Comparison of ENCODE assay signal across 22 cellular contexts in genomic region chr21:29307718-29308455, GRCh38. TPM values are rescaled to one million over a fixed set of nuclear protein-coding genes. Genes with fewer than 3 reads are reported as not detected.
A peak's percentile ranks its signal among the peaks of the same experiment; 100 is the strongest.
DNase-seq lines count a peak whose midpoint lies in the region; ATAC-seq and TF ChIP-seq lines count a peak whose summit lies in the region.
"Had no signal": no experiment of that assay in that cellular context is flagged by ENCODE, and none has a peak within 500 bp of the region (broad histone marks: within the 10 kb centered on the region; RNA-seq: fewer than 3 reads in every experiment).

No MANE protein-coding gene starts in this region.

- H3K4me1 ChIP-seq in BLaER1, result peaks cover 62% of the 10 kb centered on the region
- H3K4me1 ChIP-seq in GM23248 (ENCODE audit: insufficient read depth), result peaks cover 54% of the 10 kb centered on the region

- H2AFZ ChIP-seq in GM23248 (no peak overlapping the region), SU-DHL-6 (ENCODE audit: low read depth, low read length, severe bottlenecking) (no peak overlapping the region)

- peaks cover 46% of the 10 kb centered on the region for H3K36me3 ChIP-seq in BLaER1
- H3K36me3 ChIP-seq in GM23248 (ENCODE audit: low read depth), result peaks cover 9% of the 10 kb centered on the region; the same call in 1 of the 2 replicates
- no peaks in the 10 kb centered on the region; the same call in 1 of the 2 replicates for H3K36me3 ChIP-seq in SU-DHL-6 (ENCODE audit: low read length)

- H3K79me2 ChIP-seq in GM23248 (ENCODE audit: insufficient read depth), result peaks cover 100% of the 10 kb centered on the region
- H3K79me2 ChIP-seq in SU-DHL-6 (ENCODE audit: insufficient read depth, low read length), result peaks cover 98% of the 10 kb centered on the region

- H3K27ac ChIP-seq in BLaER1 (peak overlapping the region; percentile 7; the same call in 1 of the 2 replicates), GM23248 (peak overlapping the region; percentile 8), SU-DHL-6 (ENCODE audit: low read depth, low read length) (no peak overlapping the region)

- peaks cover 39% of the 10 kb centered on the region for H3K9me3 ChIP-seq in BLaER1
- H3K9me3 ChIP-seq in GM23248 (ENCODE audit: low read depth), result no peaks in the 10 kb centered on the region
- H3K9me3 ChIP-seq in SU-DHL-6 (ENCODE audit: insufficient read depth, low read length), result no peaks in the 10 kb centered on the region
- H3K9me3 ChIP-seq: spleen had no signal

- DNase-seq in GM23248 (no peak), mesothelial cell of epicardium (ENCODE audit: low spot score in 2 of 2, unreplicated experiment in 2 of 2) (no peak), NCI-H446 (lab: John Stamatoyannopoulos, UW) (no peak)
- DNase-seq in activated CD4-positive, alpha-beta T cell treated with anti-CD3 and anti-CD28 coated beads, Interleukin-2, amount 50 U/mL, for 4 hours, result no peak
- DNase-seq: activated CD8-positive, alpha-beta T cell treated with anti-CD3 and anti-CD28 coated beads for 36 hours; activated naive CD4-positive, alpha-beta T cell; CD4-positive, alpha-beta memory T cell; effector memory CD4-positive, alpha-beta T cell; erythroblast; foreskin fibroblast; KG1; left cardiac atrium; NCI-H1048; NCI-H187 treated with DMSO at 0.1 percent for 48 hours; spleen; stimulated activated CD4-positive, alpha-beta T cell treated with anti-CD3 and anti-CD28 coated beads, Interleukin-2, amount 100 ng/mL, for 48 hours; T1000 had no signal

- H3K9me2 ChIP-seq in GM23248 (ENCODE audit: insufficient read depth) (no peaks in the 10 kb centered on the region), SU-DHL-6 (replicated peaks; ENCODE audit: insufficient read depth, low read length) (no peaks in the 10 kb centered on the region)

- H3K4me3 Mint-ChIP-seq in mesothelial cell of epicardium, result no peak overlapping the region
- H3K4me3 Mint-ChIP-seq: activated CD8-positive, alpha-beta T cell treated with anti-CD3 and anti-CD28 coated beads for 36 hours; CD4-positive, alpha-beta memory T cell; stimulated activated memory B cell treated with anti-CD40 and anti-IgM and Interleukin-4, amounts not matched to agents 10 μg/mL and 1 μg/mL and 100 μg/mL, for 72 hours had no signal

- H3K4me3 ChIP-seq in BLaER1 (no peak overlapping the region), GM23248 (no peak overlapping the region), SU-DHL-6 (ENCODE audit: insufficient read depth, low read length, poor library complexity, severe bottlenecking) (no peak overlapping the region)
- H3K4me3 ChIP-seq: spleen had no signal

- H3K27me3 ChIP-seq in BLaER1, result no peaks in the 10 kb centered on the region
- H3K27me3 ChIP-seq in GM23248 (replicated peaks; ENCODE audit: insufficient read depth), result no peaks in the 10 kb centered on the region
- H3K27me3 ChIP-seq in SU-DHL-6 (ENCODE audit: low read length), result no peaks in the 10 kb centered on the region
- H3K27me3 ChIP-seq: spleen had no signal

- peaks cover 33% of the 10 kb centered on the region for H3K4me1 Mint-ChIP-seq in mesothelial cell of epicardium

- H4K20me1 ChIP-seq in BLaER1, result peaks cover 55% of the 10 kb centered on the region
- H4K20me1 ChIP-seq in GM23248 (ENCODE audit: insufficient read depth), result peaks cover 46% of the 10 kb centered on the region; the same call in 1 of the 2 replicates
- H4K20me1 ChIP-seq in SU-DHL-6 (ENCODE audit: low read depth, low read length), result peaks cover 45% of the 10 kb centered on the region

- peaks cover 28% of the 10 kb centered on the region for H3K9me3 Mint-ChIP-seq in mesothelial cell of epicardium
- H3K9me3 Mint-ChIP-seq: CD4-positive, alpha-beta memory T cell had no signal

- in situ Hi-C loops in GM23248 (cut with MboI), result no loop called here

- WGBS in GM23248 (ENCODE audit: low coverage in 1 of 2, low lambda C conversion rate in 2 of 2, missing lambda C conversion rate in 2 of 2), 2 experiments, result 64 to 68% methylated on average over 3 of the region's 3 CpGs

- peaks cover 22% of the 10 kb centered on the region for H3K36me3 Mint-ChIP-seq in mesothelial cell of epicardium

- TF ChIP-seq CTCF in SU-DHL-6 (IDR thresholded peaks at IDR 0.05; ENCODE audit: insufficient read depth, low read length, poor library complexity, severe bottlenecking), result no peak
- no peak for TF ChIP-seq CTCF in mesothelial cell of epicardium (IDR thresholded peaks at IDR 0.05; ENCODE audit: unreplicated experiment)

- H3F3A ChIP-seq in GM23248 (ENCODE audit: insufficient read depth), result peaks cover 42% of the 10 kb centered on the region
- H3F3A ChIP-seq in SU-DHL-6 (ENCODE audit: insufficient read depth), result no peaks in the 10 kb centered on the region

- H3K4me2 ChIP-seq in BLaER1 (peak overlapping the region; percentile 66), GM23248 (ENCODE audit: unreplicated experiment) (peak overlapping the region; percentile 22), SU-DHL-6 (ENCODE audit: low read depth, low read length, poor library complexity, severe bottlenecking) (peak overlapping the region; percentile 41)

- H3K9ac ChIP-seq in BLaER1, result peak overlapping the region; percentile 52; the same call in 1 of the 2 replicates
- H3K9ac ChIP-seq in GM23248, result no peak overlapping the region
- no peak overlapping the region for H3K9ac ChIP-seq in SU-DHL-6 (ENCODE audit: low read length)

- H3K27ac Mint-ChIP-seq in mesothelial cell of epicardium, result peak overlapping the region; percentile 54
- H3K27ac Mint-ChIP-seq: activated CD8-positive, alpha-beta T cell treated with anti-CD3 and anti-CD28 coated beads for 36 hours; CD4-positive, alpha-beta memory T cell had no signal

- H3K27me3 Mint-ChIP-seq in mesothelial cell of epicardium (ENCODE audit: low read depth), result no peaks in the 10 kb centered on the region
- H3K27me3 Mint-ChIP-seq: activated CD8-positive, alpha-beta T cell treated with anti-CD3 and anti-CD28 coated beads for 36 hours; CD4-positive, alpha-beta memory T cell; stimulated activated memory B cell treated with anti-CD40 and anti-IgM and Interleukin-4, amounts not matched to agents 10 μg/mL and 1 μg/mL and 100 μg/mL, for 72 hours had no signal

- no peak for ATAC-seq in GM18907 (IDR thresholded peaks at IDR 0.05; ENCODE audit: unreplicated experiment)
- ATAC-seq: activated CD8-positive, alpha-beta T cell treated with anti-CD3 and anti-CD28 coated beads for 36 hours; left cardiac atrium; Right ventricle myocardium inferior had no signal

RNA-seq across cellular contexts. Expression of gene BACH1, which starts 9.2 kb away (rescaled TPM):
- 52.4 and 52.7 TPM in 2 replicates for total RNA-seq in GM23248 (2014; rRNA removed; shearing (Covaris generic))
- 22.9 and 23.9 TPM in 2 replicates for polyA plus RNA-seq in GM23248 (2016; fragmentation: Nextera tagmentation; extraction: Ambion mirVana)
- total RNA-seq in mesothelial cell of epicardium, result 100 to 107 TPM (median 100 TPM) in 3 replicates
